Comparison of ENCODE assay signal across 16 cellular contexts in the genomic region with DNA sequence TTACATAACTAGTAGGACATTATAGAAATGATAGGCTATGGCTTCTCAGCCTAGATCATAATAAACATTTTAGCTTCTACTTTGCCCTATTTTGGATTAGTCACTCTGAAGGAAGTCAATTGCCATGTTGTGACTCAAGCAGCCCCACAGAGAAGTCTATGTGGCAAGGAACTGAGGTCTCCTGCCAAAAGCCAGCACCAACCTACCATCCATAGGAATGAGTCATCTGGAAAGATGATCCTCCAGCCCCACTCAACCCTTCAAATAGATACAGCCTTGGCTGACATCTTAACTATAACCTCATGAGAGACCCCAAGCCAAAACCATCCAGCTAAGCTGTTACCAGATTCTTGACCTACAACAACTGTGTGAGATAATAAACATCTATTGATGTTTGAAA.
DNase-seq lines count a peak whose midpoint lies in the region; ATAC-seq and TF ChIP-seq lines count a peak whose summit lies in the region.
"Had no signal": no experiment of that assay in that cellular context is flagged by ENCODE, and none has a peak within 500 bp of the region (broad histone marks: within the 10 kb centered on the region; RNA-seq: fewer than 3 reads in every experiment).

No MANE protein-coding gene starts in this region.

- TF ChIP-seq CTCF in astrocyte of the spinal cord (IDR thresholded peaks at IDR 0.05; ENCODE audit: low read depth, low read length), result no peak
- TF ChIP-seq CTCF in lower lobe of right lung (IDR thresholded peaks at IDR 0.05), result no peak

- no peaks in the 10 kb centered on the region for H3K36me3 ChIP-seq in MG63
- no peaks in the 10 kb centered on the region for H3K36me3 ChIP-seq in lower lobe of right lung
- H3K36me3 ChIP-seq: heart right ventricle had no signal

- intact Hi-C loops in lower lobe of right lung (cut with DNase I), result no loop called here

- ATAC-seq in HG02852 (IDR thresholded peaks at IDR 0.05; ENCODE audit: unreplicated experiment) (no peak), GM18907 (IDR thresholded peaks at IDR 0.05; ENCODE audit: unreplicated experiment) (no peak), lower lobe of right lung (no peak)
- ATAC-seq: heart right ventricle; stimulated activated naive B cell treated with anti-CD40 and anti-IgM and Interleukin-4, amounts not matched to agents 10 μg/mL and 1 μg/mL and 100 μg/mL, for 72 hours had no signal

- H3K4me1 ChIP-seq in lower lobe of right lung, result no peaks in the 10 kb centered on the region
- H3K4me1 ChIP-seq: heart right ventricle had no signal

- no peak overlapping the region for H3K4me3 ChIP-seq in MG63
- no peak overlapping the region for H3K4me3 ChIP-seq in astrocyte of the spinal cord (ENCODE audit: low read depth, low read length)
- no peak overlapping the region for H3K4me3 ChIP-seq in lower lobe of right lung
- H3K4me3 ChIP-seq: heart right ventricle, lung had no signal

- H3K9me3 ChIP-seq in MG63 (no peaks in the 10 kb centered on the region), lower lobe of right lung (no peaks in the 10 kb centered on the region)
- H3K9me3 ChIP-seq: heart right ventricle had no signal

- no peak overlapping the region for H3K27ac ChIP-seq in lower lobe of right lung
- H3K27ac ChIP-seq: heart right ventricle had no signal

- H3K27me3 ChIP-seq in MG63 (no peaks in the 10 kb centered on the region), lower lobe of right lung (ENCODE audit: low read depth) (no peaks in the 10 kb centered on the region)
- H3K27me3 ChIP-seq: heart right ventricle had no signal

- DNase-seq in AG20443 (ENCODE audit: low spot score) (peak; percentile 80), MG63 (peak; percentile 93), astrocyte of the spinal cord (ENCODE audit: low read depth, low spot score) (peak; percentile 90), kidney tubule cell (ENCODE audit: low spot score) (peak; percentile 92), lower lobe of right lung (no peak), activated T-cell treated with anti-CD3 and anti-CD28 coated beads for 4 hours (no peak)
- DNase-seq: activated CD4-positive, alpha-beta T cell treated with anti-CD3 and anti-CD28 coated beads for 48 hours; activated gamma-delta T cell; heart right ventricle; NCI-H1105 treated with DMSO at 0.1 percent for 48 hours; NCI-H748 treated with DMSO at 0.1 percent for 48 hours; posterior cingulate gyrus; stimulated activated naive B cell treated with anti-CD40 and anti-IgM and Interleukin-4, amounts not matched to agents 10 μg/mL and 1 μg/mL and 100 μg/mL, for 72 hours had no signal

- in situ Hi-C loops in astrocyte of the spinal cord (cut with HindIII; ENCODE audit: low sequenced_read_pairs), result no loop called here

Comparison
In these comparisons a context has a peak if more than half of its experiments do, and no peak if none do; other contexts are left out.
1. DNase-seq: peak in AG20443 (single experiment), MG63 (single experiment), astrocyte of the spinal cord (single experiment) and kidney tubule cell (single experiment); none in lower lobe of right lung (single experiment) and activated T-cell treated with anti-CD3 and anti-CD28 coated beads for 4 hours (single experiment).